Comparison of ENCODE assay signal across 1 cellular context in the genomic region with DNA sequence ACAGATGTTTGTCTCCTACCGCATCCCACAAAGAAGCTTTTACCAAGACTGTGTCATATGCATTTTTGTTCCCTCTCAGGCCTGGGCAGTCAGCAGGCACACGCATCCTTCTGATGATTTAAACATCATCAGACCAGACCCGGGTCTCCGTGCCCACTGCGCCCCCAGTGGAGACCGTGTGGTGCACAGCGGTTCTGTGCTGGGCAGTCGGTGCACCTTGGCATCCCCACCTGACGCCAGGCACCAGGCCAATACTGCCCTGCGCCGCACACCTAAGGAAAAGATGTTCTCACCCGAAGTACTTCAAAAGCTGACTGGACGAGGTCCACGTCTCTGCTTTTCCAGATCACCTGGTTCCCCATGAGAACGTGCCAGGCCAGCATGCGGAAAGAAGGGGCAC.
TF ChIP-seq lines count a peak whose summit lies in the region.

No MANE protein-coding gene starts in this region.

TF ChIP-seq in H1, 55 proteins besides CTCF, POLR2A, EP300 and RAD21:
- no peak for TF ChIP-seq MAFK (IDR thresholded peaks at IDR 0.05; ENCODE audit: low read depth, low read length)
- no peak for TF ChIP-seq JUN (IDR thresholded peaks at IDR 0.05; ENCODE audit: low read depth, low read length)
- no peak for TF ChIP-seq JUND (IDR thresholded peaks at IDR 0.05; ENCODE audit: low read length)
- no peak for TF ChIP-seq SRF (IDR thresholded peaks at IDR 0.05; ENCODE audit: low read depth, low read length)
- no peak for TF ChIP-seq SUZ12 (IDR thresholded peaks at IDR 0.05; ENCODE audit: low read length)
- TF ChIP-seq POU5F1 (IDR thresholded peaks at IDR 0.05; ENCODE audit: low read depth, low read length), result no peak
- TF ChIP-seq, protein P1, sequence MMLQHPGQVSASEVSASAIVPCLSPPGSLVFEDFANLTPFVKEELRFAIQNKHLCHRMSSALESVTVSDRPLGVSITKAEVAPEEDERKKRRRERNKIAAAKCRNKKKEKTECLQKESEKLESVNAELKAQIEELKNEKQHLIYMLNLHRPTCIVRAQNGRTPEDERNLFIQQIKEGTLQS (IDR thresholded peaks at IDR 0.05; ENCODE audit: insufficient read depth, low read depth, low read length), result no peak
- no peak for TF ChIP-seq SIRT6 (IDR thresholded peaks at IDR 0.05; ENCODE audit: low read length)
- TF ChIP-seq POLR2AphosphoS5 (IDR thresholded peaks at IDR 0.05; ENCODE audit: low read depth, low read length), result no peak
- TF ChIP-seq SIX5 (IDR thresholded peaks at IDR 0.05; ENCODE audit: low read depth, low read length), result no peak
- TF ChIP-seq CREB1 (IDR thresholded peaks at IDR 0.05), result no peak
- no peak for TF ChIP-seq NRF1 (IDR thresholded peaks at IDR 0.05; ENCODE audit: low read depth, low read length)
- no peak for TF ChIP-seq HDAC2 (IDR thresholded peaks at IDR 0.05; ENCODE audit: borderline replicate concordance in 1 of 2, low read depth in 2 of 2, low read length in 2 of 2)
- no peak for TF ChIP-seq CBX5 (IDR thresholded peaks at IDR 0.05; ENCODE audit: low read depth, low read length)
- no peak for TF ChIP-seq CTBP2 (IDR thresholded peaks at IDR 0.05; ENCODE audit: borderline replicate concordance, insufficient read depth, insufficient read length, low read length)
- TF ChIP-seq KDM4A (IDR thresholded peaks at IDR 0.05; ENCODE audit: low read depth, low read length, severe bottlenecking), result no peak
- no peak for TF ChIP-seq E2F6 (IDR thresholded peaks at IDR 0.05)
- TF ChIP-seq GTF2F1 (IDR thresholded peaks at IDR 0.05; ENCODE audit: borderline replicate concordance, low read depth, low read length), result no peak
- no peak for TF ChIP-seq USF2 (IDR thresholded peaks at IDR 0.05; ENCODE audit: low read length)
